ENCODE assay signal across 11 cellular contexts in genomic region chr3:40972350-40972749, GRCh38.
DNase-seq lines count a peak whose midpoint lies in the region; ATAC-seq and TF ChIP-seq lines count a peak whose summit lies in the region.
"Had no signal": no experiment of that assay in that cellular context is flagged by ENCODE, and none has a peak within 500 bp of the region (broad histone marks: within the 10 kb centered on the region; RNA-seq: fewer than 3 reads in every experiment).

No MANE protein-coding gene starts in this region.

- H3K4me3 ChIP-seq in HCT116 (replicated peaks in 1 of 2; ENCODE audit: low read depth in 1 of 2, low read length in 2 of 2) (no peak overlapping the region), RWPE2 (ENCODE audit: severe bottlenecking) (no peak overlapping the region), gastroesophageal sphincter (no peak overlapping the region), mesendoderm (ENCODE audit: low read length) (no peak overlapping the region)

- H2BK5ac ChIP-seq in mesendoderm (ENCODE audit: low read length) = no peak overlapping the region

- H3K4me1 Mint-ChIP-seq in stimulated activated memory B cell treated with anti-CD40 and anti-IgM and Interleukin-4, amounts not matched to agents 10 μg/mL and 1 μg/mL and 100 μg/mL, for 72 hours = peaks cover 75% of the 10 kb centered on the region

- H3K4me1 ChIP-seq in HCT116 (ENCODE audit: control insufficient read depth in 1 of 2, insufficient read depth in 2 of 2, low read length in 2 of 2) = peaks cover 3 to 18% of the 10 kb centered on the region in 2 experiments; a peak in 3 of 4 replicates
- H3K4me1 ChIP-seq in RWPE2 (ENCODE audit: insufficient read depth, poor library complexity, severe bottlenecking) = peaks cover 11% of the 10 kb centered on the region
- peaks cover 16 to 66% (median 41%) of the 10 kb centered on the region in 3 donors for H3K4me1 ChIP-seq in gastroesophageal sphincter
- H3K4me1 ChIP-seq in mesendoderm (ENCODE audit: control insufficient read depth, low read depth, low read length) = no peaks in the 10 kb centered on the region

- H3K56ac ChIP-seq in mesendoderm (ENCODE audit: low read length) = no peak overlapping the region

- no peaks in the 10 kb centered on the region for H3K27me3 Mint-ChIP-seq in stimulated activated memory B cell treated with anti-CD40 and anti-IgM and Interleukin-4, amounts not matched to agents 10 μg/mL and 1 μg/mL and 100 μg/mL, for 72 hours

- no peak overlapping the region for H2BK15ac ChIP-seq in mesendoderm (replicated peaks; ENCODE audit: low read depth)

- H3K79me1 ChIP-seq in mesendoderm (ENCODE audit: low read length) = no peaks in the 10 kb centered on the region

- H3K4ac ChIP-seq in mesendoderm (ENCODE audit: low read depth, low read length) = no peak overlapping the region

- H3K9ac ChIP-seq in HCT116 (ENCODE audit: low read length) = no peak overlapping the region
- H3K9ac ChIP-seq in mesendoderm (ENCODE audit: low read length) = no peak overlapping the region

- H3K9me3 Mint-ChIP-seq in stimulated activated memory B cell treated with anti-CD40 and anti-IgM and Interleukin-4, amounts not matched to agents 10 μg/mL and 1 μg/mL and 100 μg/mL, for 72 hours = peaks cover 3% of the 10 kb centered on the region

- DNase-seq in HCT116 (ENCODE audit: low read depth, low spot score) (no peak), RWPE2 (ENCODE audit: low spot score) (no peak), COLO829 (ENCODE audit: low spot score) (no peak), mesendoderm (no peak)
- DNase-seq: effector CD4-positive, alpha-beta T cell; hippocampal formation; NCI-H524 had no signal

- POLR2A ChIA-PET in HCT116 (lab: Charles Lee) = no interaction called here

- CTCF ChIA-PET in HCT116 (lab: Charles Lee) = no interaction called here

- H3K9me3 ChIP-seq in HCT116 (ENCODE audit: control insufficient read depth in 1 of 2, insufficient read depth in 1 of 2, low read depth in 1 of 2, low read length in 2 of 2) (no peaks in the 10 kb centered on the region), RWPE2 (ENCODE audit: severe bottlenecking) (no peaks in the 10 kb centered on the region), gastroesophageal sphincter (no peaks in the 10 kb centered on the region)

- H4K5ac ChIP-seq in mesendoderm (ENCODE audit: low read length) = no peak overlapping the region

- 80 to 85% methylated on average over 4 of the region's 4 CpGs for WGBS in gastroesophageal sphincter (ENCODE audit: low coverage in 1 of 2), 2 donors
- 100% methylated on average over 1 of the region's 4 CpGs for WGBS in mesendoderm (ENCODE audit: extremely low coverage, insufficient coverage, low lambda C conversion rate)

- H3K9me2 ChIP-seq in HCT116 (ENCODE audit: insufficient read depth) = no peaks in the 10 kb centered on the region

- H3K23ac ChIP-seq in mesendoderm (ENCODE audit: low read length) = no peak overlapping the region

- no peaks in the 10 kb centered on the region for H3K79me2 ChIP-seq in HCT116 (ENCODE audit: insufficient read depth, low read length)
- H3K79me2 ChIP-seq in mesendoderm (ENCODE audit: control insufficient read depth, insufficient read depth, low read length) = no peaks in the 10 kb centered on the region

- H3K27me3 ChIP-seq in HCT116 (ENCODE audit: insufficient read depth, low read length) = no peaks in the 10 kb centered on the region
- no peaks in the 10 kb centered on the region for H3K27me3 ChIP-seq in RWPE2 (ENCODE audit: insufficient read depth, poor library complexity, severe bottlenecking)
- no peaks in the 10 kb centered on the region for H3K27me3 ChIP-seq in gastroesophageal sphincter
- H3K27me3 ChIP-seq in mesendoderm (ENCODE audit: insufficient read depth, low read length, poor library complexity) = no peaks in the 10 kb centered on the region

- H3K27ac Mint-ChIP-seq in stimulated activated memory B cell treated with anti-CD40 and anti-IgM and Interleukin-4, amounts not matched to agents 10 μg/mL and 1 μg/mL and 100 μg/mL, for 72 hours = peak overlapping the region; percentile 92

- no peak overlapping the region for H3K27ac ChIP-seq in HCT116 (ENCODE audit: low read depth, low read length)
- H3K27ac ChIP-seq in RWPE2 (ENCODE audit: poor library complexity, severe bottlenecking) = peak overlapping the region; percentile 38
- H3K27ac ChIP-seq in gastroesophageal sphincter = peak overlapping the region in 3 of 4 donors; percentile 72 to 77 (median 77)
- no peak overlapping the region for H3K27ac ChIP-seq in mesendoderm (ENCODE audit: low read depth, low read length)

- no peak overlapping the region for H2AFZ ChIP-seq in HCT116 (ENCODE audit: low read depth, low read length, poor library complexity, severe bottlenecking)

- no peak for ATAC-seq in HCT116
- no peak for ATAC-seq in RWPE2 (ENCODE audit: low read depth)
- ATAC-seq in gastroesophageal sphincter = no peak
- no peak for ATAC-seq in stimulated activated memory B cell treated with anti-CD40 and anti-IgM and Interleukin-4, amounts not matched to agents 10 μg/mL and 1 μg/mL and 100 μg/mL, for 72 hours
- ATAC-seq in GM18909 (IDR thresholded peaks at IDR 0.05; ENCODE audit: poor library complexity, unreplicated experiment) = no peak

- no peak overlapping the region for H2AK5ac ChIP-seq in mesendoderm (ENCODE audit: low read length)

- intact Hi-C loops in HCT116 (cut with micrococcal nuclease) = no loop called here

- TF ChIP-seq EP300 in gastroesophageal sphincter (IDR thresholded peaks at IDR 0.05) = no peak

- TF ChIP-seq CTCF in HCT116 (IDR thresholded peaks at IDR 0.05 in 2 of 3, conservative IDR thresholded peaks at IDR 0.05 in 1 of 3; ENCODE audit: borderline replicate concordance in 1 of 3, insufficient read depth in 1 of 3, low read depth in 2 of 3, low read length in 2 of 3) = no peak
- TF ChIP-seq CTCF in RWPE2 (IDR thresholded peaks at IDR 0.05; ENCODE audit: poor library complexity, severe bottlenecking) = no peak
- no peak for TF ChIP-seq CTCF in gastroesophageal sphincter (IDR thresholded peaks at IDR 0.05)

- H4K8ac ChIP-seq in mesendoderm (ENCODE audit: low read depth, low read length) = no peak overlapping the region

- no peak for TF ChIP-seq POLR2A in HCT116 (IDR thresholded peaks at IDR 0.05; ENCODE audit: borderline replicate concordance, extremely low read depth, insufficient read depth, insufficient read length)
- no peak for TF ChIP-seq POLR2A in gastroesophageal sphincter (IDR thresholded peaks at IDR 0.05)

- no peak overlapping the region for H2BK120ac ChIP-seq in mesendoderm (ENCODE audit: low read depth, low read length)

- no peak for TF ChIP-seq RAD21 in HCT116 (IDR thresholded peaks at IDR 0.05; ENCODE audit: low read depth)

- RAD21 ChIA-PET in HCT116 (lab: Charles Lee; ENCODE audit: low non-redundant PET in 1 of 2, low total read pairs in 2 of 2, uncharacterized antibody in 2 of 2, unreplicated experiment in 2 of 2) = no interaction called here

- no peak overlapping the region for H3K18ac ChIP-seq in mesendoderm (ENCODE audit: low read length)

- peak overlapping the region; percentile 47 for H3K4me3 Mint-ChIP-seq in stimulated activated memory B cell treated with anti-CD40 and anti-IgM and Interleukin-4, amounts not matched to agents 10 μg/mL and 1 μg/mL and 100 μg/mL, for 72 hours
- H3K4me3 Mint-ChIP-seq: mesothelial cell of epicardium had no signal

- H3K36me3 ChIP-seq in HCT116 (ENCODE audit: control insufficient read depth in 1 of 2, insufficient read depth in 2 of 2, low read length in 2 of 2) (no peaks in the 10 kb centered on the region), RWPE2 (ENCODE audit: low read depth) (no peaks in the 10 kb centered on the region), gastroesophageal sphincter (no peaks in the 10 kb centered on the region), mesendoderm (ENCODE audit: control insufficient read depth, insufficient read depth, low read length) (no peaks in the 10 kb centered on the region)

- H3K36me3 Mint-ChIP-seq in stimulated activated memory B cell treated with anti-CD40 and anti-IgM and Interleukin-4, amounts not matched to agents 10 μg/mL and 1 μg/mL and 100 μg/mL, for 72 hours = peaks cover 5% of the 10 kb centered on the region
- H3K36me3 Mint-ChIP-seq: mesothelial cell of epicardium had no signal

- BruUV-seq in HCT116 (replicated peaks; lab: Mats Ljungman, UMichigan) = no TSS peak

- no peaks in the 10 kb centered on the region for H4K20me1 ChIP-seq in HCT116 (ENCODE audit: insufficient read depth)

- H3K4me2 ChIP-seq in HCT116 (ENCODE audit: low read length) (peak overlapping the region; percentile 49; the same call in 1 of the 2 replicates), mesendoderm (ENCODE audit: low read length) (no peak overlapping the region)

TF ChIP-seq in HCT116, 20 proteins besides CTCF, POLR2A, EP300 and RAD21 (continues in another document):
- TF ChIP-seq ZFX (IDR thresholded peaks at IDR 0.05) = no peak
- no peak for TF ChIP-seq TCF7L2 (IDR thresholded peaks at IDR 0.05; ENCODE audit: borderline replicate concordance, extremely low read depth, insufficient read depth, insufficient read length)
- TF ChIP-seq ELF1 (IDR thresholded peaks at IDR 0.05; ENCODE audit: borderline replicate concordance, low read depth) = no peak
- TF ChIP-seq MAX (IDR thresholded peaks at IDR 0.05) = no peak
- no peak for TF ChIP-seq JUND (IDR thresholded peaks at IDR 0.05)
- no peak for TF ChIP-seq POLR2AphosphoS5 (IDR thresholded peaks at IDR 0.05; ENCODE audit: low read depth, low read length)
- no peak for TF ChIP-seq CEBPB (IDR thresholded peaks at IDR 0.05; ENCODE audit: low read depth)

Comparison
In these comparisons a context has a peak if more than half of its experiments do, and no peak if none do; other contexts are left out.
1. H3K27ac ChIP-seq: peak in RWPE2 (single experiment) and gastroesophageal sphincter (3 of 4); none in HCT116 (single experiment) and mesendoderm (single experiment).